ENCODE assay signal across 17 cellular contexts in genomic region chr19:8215783-8216182, GRCh38. TPM values are rescaled to one million over a fixed set of nuclear protein-coding genes. Genes with fewer than 3 reads are reported as not detected.
DNase-seq lines count a peak whose midpoint lies in the region; ATAC-seq and TF ChIP-seq lines count a peak whose summit lies in the region.
"Had no signal": no experiment of that assay in that cellular context is flagged by ENCODE, and none has a peak within 500 bp of the region (broad histone marks: within the 10 kb centered on the region; RNA-seq: fewer than 3 reads in every experiment).

No MANE protein-coding gene starts in this region.

- no peaks in the 10 kb centered on the region for H3K36me3 ChIP-seq in Loucy (ENCODE audit: insufficient read depth, low read length)
- H3K36me3 ChIP-seq in thyroid gland, result no peaks in the 10 kb centered on the region

- 94 to 96% methylated on average over 4 of the region's 4 CpGs for WGBS in thyroid gland, 2 donors

- POLR2A ChIA-PET in activated CD8-positive, alpha-beta T cell treated with anti-CD3 and anti-CD28 coated beads, Interleukin-2, amount 10 ng/mL, durations not matched to agents 7 days and 5 days (lab: Charles Lee), result no interaction called here
- POLR2A ChIA-PET in activated CD8-positive, alpha-beta T cell treated with anti-CD3 and anti-CD28 coated beads for 36 hours (lab: Charles Lee), result interaction anchor here (0.6 kb wide), 1 partner anchor 8 kb away, joined by 4 read pairs; no protein-coding TSS in a partner anchor

- H3K27ac ChIP-seq in dorsolateral prefrontal cortex, result peak overlapping the region in 44 of 59 donors; percentile 10 to 99 (median 61)
- H3K27ac ChIP-seq in thyroid gland, result peak overlapping the region in 1 of 3 donors; percentile 5

- H2AFZ ChIP-seq in Loucy (ENCODE audit: low read length), result no peak overlapping the region

- no peaks in the 10 kb centered on the region for H3K27me3 Mint-ChIP-seq in activated CD8-positive, alpha-beta T cell treated with anti-CD3 and anti-CD28 coated beads, Interleukin-2, amount 10 ng/mL, durations not matched to agents 7 days and 5 days (ENCODE audit: low read depth)
- H3K27me3 Mint-ChIP-seq in activated CD8-positive, alpha-beta T cell treated with anti-CD3 and anti-CD28 coated beads for 36 hours, result no peaks in the 10 kb centered on the region
- H3K27me3 Mint-ChIP-seq in stimulated activated memory B cell treated with anti-CD40 and anti-IgM and Interleukin-4, amounts not matched to agents 10 μg/mL and 1 μg/mL and 100 μg/mL, for 72 hours, result no peaks in the 10 kb centered on the region

- no peak overlapping the region for H3K4me3 Mint-ChIP-seq in activated CD8-positive, alpha-beta T cell treated with anti-CD3 and anti-CD28 coated beads, Interleukin-2, amount 10 ng/mL, durations not matched to agents 7 days and 5 days
- no peak overlapping the region for H3K4me3 Mint-ChIP-seq in activated CD8-positive, alpha-beta T cell treated with anti-CD3 and anti-CD28 coated beads for 36 hours
- no peak overlapping the region for H3K4me3 Mint-ChIP-seq in stimulated activated memory B cell treated with anti-CD40 and anti-IgM and Interleukin-4, amounts not matched to agents 10 μg/mL and 1 μg/mL and 100 μg/mL, for 72 hours
- H3K4me3 Mint-ChIP-seq: CD8-positive, alpha-beta T cell had no signal

- no peaks in the 10 kb centered on the region for H3K9me3 Mint-ChIP-seq in activated CD8-positive, alpha-beta T cell treated with anti-CD3 and anti-CD28 coated beads, Interleukin-2, amount 10 ng/mL, durations not matched to agents 7 days and 5 days (ENCODE audit: insufficient read depth)
- H3K9me3 Mint-ChIP-seq in activated CD8-positive, alpha-beta T cell treated with anti-CD3 and anti-CD28 coated beads for 36 hours, result no peaks in the 10 kb centered on the region
- H3K9me3 Mint-ChIP-seq in stimulated activated memory B cell treated with anti-CD40 and anti-IgM and Interleukin-4, amounts not matched to agents 10 μg/mL and 1 μg/mL and 100 μg/mL, for 72 hours, result no peaks in the 10 kb centered on the region
- H3K9me3 Mint-ChIP-seq: CD8-positive, alpha-beta T cell had no signal

- peak overlapping the region; percentile 55 for H3K9ac ChIP-seq in Loucy (ENCODE audit: low read depth, low read length, poor library complexity, severe bottlenecking)

- H3K4me1 ChIP-seq in Loucy (ENCODE audit: insufficient read depth, low read length, poor library complexity, severe bottlenecking) (peaks cover 37% of the 10 kb centered on the region), thyroid gland (peaks cover 53 to 63% of the 10 kb centered on the region in 2 donors)

- H3K27me3 ChIP-seq in Loucy (ENCODE audit: insufficient read depth, low read length, poor library complexity, severe bottlenecking) (no peaks in the 10 kb centered on the region), dorsolateral prefrontal cortex (no peaks in the 10 kb centered on the region), thyroid gland (no peaks in the 10 kb centered on the region)

- DNase-seq in activated CD8-positive, alpha-beta T cell treated with anti-CD3 and anti-CD28 coated beads, Interleukin-2, amount 10 ng/mL, durations not matched to agents 7 days and 5 days, result no peak
- no peak for DNase-seq in activated CD8-positive, alpha-beta T cell treated with anti-CD3 and anti-CD28 coated beads for 36 hours
- DNase-seq in dorsolateral prefrontal cortex (no peak), cerebellar cortex (ENCODE audit: low spot score) (no peak), thyroid gland (no peak)
- DNase-seq: 8988T; Calu3; CD8-positive, alpha-beta T cell; EL; NCI-H1417 treated with DMSO at 0.1 percent for 48 hours; NCI-H187 treated with DMSO at 0.1 percent for 48 hours; NCI-H2227 treated with DMSO at 0.1 percent for 48 hours; NCI-H524 treated with DMSO at 0.1 percent for 48 hours had no signal

- peaks cover 6% of the 10 kb centered on the region for H4K20me1 ChIP-seq in Loucy (ENCODE audit: insufficient read depth, low read length, poor library complexity, severe bottlenecking)

- no peaks in the 10 kb centered on the region for H3F3A ChIP-seq in Loucy (ENCODE audit: low read depth)

- intact Hi-C loops in activated CD8-positive, alpha-beta T cell treated with anti-CD3 and anti-CD28 coated beads for 36 hours (cut with micrococcal nuclease), result no loop called here
- intact Hi-C loops in dorsolateral prefrontal cortex (cut with DNase I), result no loop called here
- intact Hi-C loops in thyroid gland (cut with DNase I), result no loop called here

- peak overlapping the region; percentile 46 for H3K27ac Mint-ChIP-seq in activated CD8-positive, alpha-beta T cell treated with anti-CD3 and anti-CD28 coated beads, Interleukin-2, amount 10 ng/mL, durations not matched to agents 7 days and 5 days
- no peak overlapping the region for H3K27ac Mint-ChIP-seq in activated CD8-positive, alpha-beta T cell treated with anti-CD3 and anti-CD28 coated beads for 36 hours
- H3K27ac Mint-ChIP-seq in stimulated activated memory B cell treated with anti-CD40 and anti-IgM and Interleukin-4, amounts not matched to agents 10 μg/mL and 1 μg/mL and 100 μg/mL, for 72 hours, result peak overlapping the region; percentile 95
- H3K27ac Mint-ChIP-seq: CD8-positive, alpha-beta T cell had no signal

- CTCF ChIA-PET in activated CD8-positive, alpha-beta T cell treated with anti-CD3 and anti-CD28 coated beads, Interleukin-2, amount 10 ng/mL, durations not matched to agents 7 days and 5 days (lab: Charles Lee), result no interaction called here
- CTCF ChIA-PET in activated CD8-positive, alpha-beta T cell treated with anti-CD3 and anti-CD28 coated beads for 36 hours (lab: Charles Lee), result no interaction called here

- peaks cover 18% of the 10 kb centered on the region for H3K36me3 Mint-ChIP-seq in activated CD8-positive, alpha-beta T cell treated with anti-CD3 and anti-CD28 coated beads, Interleukin-2, amount 10 ng/mL, durations not matched to agents 7 days and 5 days (ENCODE audit: low read depth)
- no peaks in the 10 kb centered on the region for H3K36me3 Mint-ChIP-seq in activated CD8-positive, alpha-beta T cell treated with anti-CD3 and anti-CD28 coated beads for 36 hours (ENCODE audit: low read depth)
- peaks cover 51% of the 10 kb centered on the region for H3K36me3 Mint-ChIP-seq in stimulated activated memory B cell treated with anti-CD40 and anti-IgM and Interleukin-4, amounts not matched to agents 10 μg/mL and 1 μg/mL and 100 μg/mL, for 72 hours

- no peak for TF ChIP-seq POLR2A in thyroid gland (IDR thresholded peaks at IDR 0.05)

- H3K4me3 ChIP-seq in Loucy (ENCODE audit: low read length, poor library complexity, severe bottlenecking) (peak overlapping the region; percentile 45), dorsolateral prefrontal cortex (no peak overlapping the region), thyroid gland (replicated peaks in 1 of 3) (no peak overlapping the region)

- no peaks in the 10 kb centered on the region for H3K9me2 ChIP-seq in Loucy (replicated peaks; ENCODE audit: low read depth, low read length)

- TF ChIP-seq CTCF in activated CD8-positive, alpha-beta T cell treated with anti-CD3 and anti-CD28 coated beads for 36 hours (IDR thresholded peaks at IDR 0.05), result no peak
- TF ChIP-seq CTCF in Loucy (conservative IDR thresholded peaks at IDR 0.05; ENCODE audit: low read length), result no peak
- no peak for TF ChIP-seq CTCF in dorsolateral prefrontal cortex (IDR thresholded peaks at IDR 0.05 in 54 of 56, conservative IDR thresholded peaks at IDR 0.05 in 2 of 56; ENCODE audit: low read depth in 1 of 56, partially characterized antibody in 56 of 56)
- TF ChIP-seq CTCF in thyroid gland (IDR thresholded peaks at IDR 0.05), result no peak

- H3K4me1 Mint-ChIP-seq in activated CD8-positive, alpha-beta T cell treated with anti-CD3 and anti-CD28 coated beads, Interleukin-2, amount 10 ng/mL, durations not matched to agents 7 days and 5 days (ENCODE audit: low read depth), result peaks cover 25% of the 10 kb centered on the region
- H3K4me1 Mint-ChIP-seq in activated CD8-positive, alpha-beta T cell treated with anti-CD3 and anti-CD28 coated beads for 36 hours (ENCODE audit: low read depth), result peaks cover 15% of the 10 kb centered on the region
- H3K4me1 Mint-ChIP-seq in stimulated activated memory B cell treated with anti-CD40 and anti-IgM and Interleukin-4, amounts not matched to agents 10 μg/mL and 1 μg/mL and 100 μg/mL, for 72 hours, result peaks cover 73% of the 10 kb centered on the region

- peaks cover 49% of the 10 kb centered on the region for H3K79me2 ChIP-seq in Loucy (ENCODE audit: insufficient read depth, low read length)

- H3K4me2 ChIP-seq in Loucy (ENCODE audit: low read depth, low read length, poor library complexity, severe bottlenecking), result peak overlapping the region; percentile 59

- no peak for ATAC-seq in activated CD8-positive, alpha-beta T cell treated with anti-CD3 and anti-CD28 coated beads, Interleukin-2, amount 10 ng/mL, durations not matched to agents 7 days and 5 days
- no peak for ATAC-seq in activated CD8-positive, alpha-beta T cell treated with anti-CD3 and anti-CD28 coated beads for 36 hours
- ATAC-seq in stimulated activated memory B cell treated with anti-CD40 and anti-IgM and Interleukin-4, amounts not matched to agents 10 μg/mL and 1 μg/mL and 100 μg/mL, for 72 hours, result no peak
- no peak for ATAC-seq in GM19463 (IDR thresholded peaks at IDR 0.05; ENCODE audit: unreplicated experiment)
- ATAC-seq: CD8-positive, alpha-beta T cell had no signal

- no peaks in the 10 kb centered on the region for H3K9me3 ChIP-seq in Loucy (ENCODE audit: insufficient read depth, low read depth, low read length)
- no peaks in the 10 kb centered on the region for H3K9me3 ChIP-seq in thyroid gland

RNA-seq across cellular contexts. Expression of gene CERS4, which starts 6.6 kb away (rescaled TPM):
- total RNA-seq in activated CD8-positive, alpha-beta T cell treated with anti-CD3 and anti-CD28 coated beads, Interleukin-2, amount 10 ng/mL, durations not matched to agents 7 days and 5 days, result 10 to 100 TPM; 27.7 to 28.1 TPM
- 10 to 100 TPM; 15.5 to 19.7 TPM for total RNA-seq in activated CD8-positive, alpha-beta T cell treated with anti-CD3 and anti-CD28 coated beads for 36 hours
- total RNA-seq in dorsolateral prefrontal cortex (100 to 1,000 TPM in 54 of 120 experiments, 10 to 100 TPM in 66; 53.5 to 155 (median 97.3) TPM), thyroid gland (100 to 1,000 TPM; 123 to 175 (median 144) TPM)
- total RNA-seq: HT-29 had no signal
